In the genomic region with DNA sequence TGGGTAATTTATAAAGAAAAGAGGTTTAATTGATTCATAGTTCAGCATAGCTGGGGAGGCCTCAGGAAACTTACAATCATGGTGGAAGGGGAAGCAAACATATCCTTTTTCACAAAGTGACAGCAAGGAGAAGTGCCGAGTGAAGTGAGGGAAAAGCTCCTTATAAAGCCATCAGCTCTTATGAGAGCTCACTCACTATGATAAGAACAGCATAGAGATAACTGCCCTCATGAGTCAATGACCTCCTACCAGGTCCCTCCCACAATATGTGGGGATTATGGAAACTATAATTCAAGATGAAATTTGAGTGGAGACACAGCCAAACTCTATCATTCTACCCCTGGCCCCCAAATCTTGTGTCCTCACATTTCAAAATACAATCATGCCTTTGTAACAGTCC, we compare ENCODE assay signal across 28 cellular contexts.
"Had no signal": no experiment of that assay in that cellular context is flagged by ENCODE, and none has a peak within 500 bp of the region (broad histone marks: within the 10 kb centered on the region; RNA-seq: fewer than 3 reads in every experiment).

No MANE protein-coding gene starts in this region.

- DNase-seq: colonic mucosa; cortex of kidney; dermis blood vessel endothelial cell; dorsolateral prefrontal cortex; effector CD4-positive, alpha-beta T cell; effector CD8-positive, alpha-beta T cell; effector memory CD4-positive, alpha-beta T cell; effector memory CD8-positive, alpha-beta T cell; endodermal cell; erythroblast; esophagus squamous epithelium; foreskin fibroblast; foreskin keratinocyte; foreskin melanocyte; gastrocnemius medialis; glutamatergic neuron; head of caudate nucleus; heart left ventricle; heart right ventricle had no signal

- FAIRE-seq: colon, endometrium, endothelial cell of umbilical vein, frontal cortex had no signal

- H3K4me1 ChIP-seq: colonic mucosa, esophagus muscularis mucosa, esophagus squamous epithelium, gastrocnemius medialis, gastroesophageal sphincter, heart left ventricle had no signal

- H3K4me3 ChIP-seq: colonic mucosa, coronary artery, dorsolateral prefrontal cortex, esophagus muscularis mucosa, esophagus squamous epithelium, gastrocnemius medialis, gastroesophageal sphincter, heart left ventricle, heart right ventricle had no signal

- H3K27me3 ChIP-seq: colonic mucosa, dorsolateral prefrontal cortex, esophagus muscularis mucosa, esophagus squamous epithelium, foreskin keratinocyte, gastrocnemius medialis, gastroesophageal sphincter, heart left ventricle, heart right ventricle had no signal

- H3K36me3 ChIP-seq: colonic mucosa, esophagus muscularis mucosa, esophagus squamous epithelium, gastrocnemius medialis, gastroesophageal sphincter, heart left ventricle, heart right ventricle had no signal

- H3K9me3 ChIP-seq: colonic mucosa, gastrocnemius medialis, gastroesophageal sphincter had no signal

- H3K27ac ChIP-seq: colonic mucosa, coronary artery, dorsolateral prefrontal cortex, epithelial cell of prostate, esophagus muscularis mucosa, esophagus squamous epithelium, foreskin keratinocyte, gastrocnemius medialis, gastroesophageal sphincter, heart left ventricle, heart right ventricle had no signal

- ATAC-seq: effector memory CD8-positive, alpha-beta T cell; esophagus mucosa; foreskin keratinocyte; gastrocnemius medialis; gastroesophageal sphincter had no signal
